ENCODE assay signal across 1 cellular context in the genomic region with DNA sequence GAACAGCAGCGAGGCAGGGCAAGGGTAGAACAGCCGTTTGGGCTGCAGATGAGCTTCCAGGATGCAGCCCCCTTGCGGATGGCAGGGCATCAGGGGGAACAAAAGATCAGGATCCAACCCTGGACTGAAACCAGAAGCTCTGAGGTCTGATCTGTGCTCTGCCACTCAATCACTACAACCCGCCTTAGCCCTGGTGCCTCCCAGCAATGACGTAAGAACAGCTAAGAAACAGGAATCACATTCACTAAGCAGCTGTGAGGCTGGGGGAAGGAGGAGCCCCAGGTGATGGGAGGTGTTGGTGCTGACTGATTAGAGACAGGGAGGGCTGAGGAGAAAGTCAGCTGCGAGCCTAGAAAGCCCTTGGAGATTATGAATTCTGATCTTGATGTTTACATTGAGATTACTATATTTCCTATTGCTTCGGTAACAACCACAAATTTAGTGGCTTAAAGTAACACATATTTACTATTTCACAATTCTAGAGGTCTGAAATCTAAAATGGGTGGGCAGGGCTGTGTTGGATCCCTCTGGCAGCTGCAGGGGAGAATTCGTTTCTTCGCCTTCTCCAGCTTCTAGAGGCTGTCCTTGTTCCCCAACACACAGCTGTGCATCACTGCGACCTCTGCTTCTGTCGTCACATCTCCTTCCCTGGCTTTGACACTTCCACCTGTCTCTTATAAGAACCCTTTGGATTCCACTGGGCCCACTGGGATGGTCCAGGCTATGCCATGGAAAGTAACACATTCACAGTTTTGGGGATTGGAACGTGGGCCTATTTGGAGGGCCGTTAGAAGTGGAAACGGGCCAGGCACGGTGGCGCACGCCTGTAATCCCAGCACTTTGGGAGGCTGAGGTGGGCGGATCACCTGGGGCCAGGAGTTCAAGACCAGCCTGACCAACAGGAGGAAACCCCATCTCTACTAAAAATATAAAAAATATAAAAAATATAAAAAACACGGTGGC.
TF ChIP-seq lines count a peak whose summit lies in the region.

No MANE protein-coding gene starts in this region.

TF ChIP-seq in K562, 482 proteins besides CTCF, POLR2A, EP300 and RAD21 (continued from another document):
- TF ChIP-seq ZNF274 (IDR thresholded peaks at IDR 0.05; ENCODE audit: borderline replicate concordance, low read depth, low read length) (no peak), NBN (IDR thresholded peaks at IDR 0.05; ENCODE audit: low read depth) (no peak), CEBPB (tag; IDR thresholded peaks at IDR 0.05) (peak; percentile 31), FOXP1 (CRISPR knock-in tag; IDR thresholded peaks at IDR 0.05) (no peak), U2AF2 (optimal IDR thresholded peaks at IDR 0.05; ENCODE audit: low read depth, low read length) (no peak), CBFA2T3 (IDR thresholded peaks at IDR 0.05) (peak; percentile 37; the same call in 1 of the 2 replicates), RBM17 (IDR thresholded peaks at IDR 0.05; ENCODE audit: borderline replicate concordance, low read depth, low read length) (no peak), CCNT2 (IDR thresholded peaks at IDR 0.05; ENCODE audit: borderline replicate concordance, extremely low read depth, insufficient read length, low read depth, low read length) (no peak), HNRNPH1 (optimal IDR thresholded peaks at IDR 0.05; ENCODE audit: low read depth, low read length) (no peak), SOX6 (IDR thresholded peaks at IDR 0.05) (no peak), ZNF253 (CRISPR knock-in tag; conservative IDR thresholded peaks at IDR 0.05) (no peak), SUPT5H (IDR thresholded peaks at IDR 0.05) (no peak), TCFL5 (CRISPR knock-in tag; conservative IDR thresholded peaks at IDR 0.05) (no peak), SMARCB1 (IDR thresholded peaks at IDR 0.05; ENCODE audit: insufficient read length, low read depth) (no peak), NR2C2 (CRISPR knock-in tag; IDR thresholded peaks at IDR 0.05) (no peak), NR2C2 (tag; IDR thresholded peaks at IDR 0.05) (no peak), ZNF3 (CRISPR knock-in tag; IDR thresholded peaks at IDR 0.05) (no peak), SMARCA4 (IDR thresholded peaks at IDR 0.05) (no peak), HMG20A (CRISPR knock-in tag; conservative IDR thresholded peaks at IDR 0.05) (no peak), CREM (IDR thresholded peaks at IDR 0.05; ENCODE audit: low read depth) (0 out of 2 replicates have a peak, but pooled peaks have one; percentile 22), ARID2 (IDR thresholded peaks at IDR 0.05) (no peak)
- TF ChIP-seq, protein P1, sequence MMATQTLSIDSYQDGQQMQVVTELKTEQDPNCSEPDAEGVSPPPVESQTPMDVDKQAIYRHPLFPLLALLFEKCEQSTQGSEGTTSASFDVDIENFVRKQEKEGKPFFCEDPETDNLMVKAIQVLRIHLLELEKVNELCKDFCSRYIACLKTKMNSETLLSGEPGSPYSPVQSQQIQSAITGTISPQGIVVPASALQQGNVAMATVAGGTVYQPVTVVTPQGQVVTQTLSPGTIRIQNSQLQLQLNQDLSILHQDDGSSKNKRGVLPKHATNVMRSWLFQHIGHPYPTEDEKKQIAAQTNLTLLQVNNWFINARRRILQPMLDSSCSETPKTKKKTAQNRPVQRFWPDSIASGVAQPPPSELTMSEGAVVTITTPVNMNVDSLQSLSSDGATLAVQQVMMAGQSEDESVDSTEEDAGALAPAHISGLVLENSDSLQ (IDR thresholded peaks at IDR 0.05): peak; percentile 68
- TF ChIP-seq, protein P2, sequence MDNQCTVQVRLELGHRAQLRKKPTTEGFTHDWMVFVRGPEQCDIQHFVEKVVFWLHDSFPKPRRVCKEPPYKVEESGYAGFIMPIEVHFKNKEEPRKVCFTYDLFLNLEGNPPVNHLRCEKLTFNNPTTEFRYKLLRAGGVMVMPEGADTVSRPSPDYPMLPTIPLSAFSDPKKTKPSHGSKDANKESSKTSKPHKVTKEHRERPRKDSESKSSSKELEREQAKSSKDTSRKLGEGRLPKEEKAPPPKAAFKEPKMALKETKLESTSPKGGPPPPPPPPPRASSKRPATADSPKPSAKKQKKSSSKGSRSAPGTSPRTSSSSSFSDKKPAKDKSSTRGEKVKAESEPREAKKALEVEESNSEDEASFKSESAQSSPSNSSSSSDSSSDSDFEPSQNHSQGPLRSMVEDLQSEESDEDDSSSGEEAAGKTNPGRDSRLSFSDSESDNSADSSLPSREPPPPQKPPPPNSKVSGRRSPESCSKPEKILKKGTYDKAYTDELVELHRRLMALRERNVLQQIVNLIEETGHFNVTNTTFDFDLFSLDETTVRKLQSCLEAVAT (IDR thresholded peaks at IDR 0.05): no peak
- TF ChIP-seq, protein P3, sequence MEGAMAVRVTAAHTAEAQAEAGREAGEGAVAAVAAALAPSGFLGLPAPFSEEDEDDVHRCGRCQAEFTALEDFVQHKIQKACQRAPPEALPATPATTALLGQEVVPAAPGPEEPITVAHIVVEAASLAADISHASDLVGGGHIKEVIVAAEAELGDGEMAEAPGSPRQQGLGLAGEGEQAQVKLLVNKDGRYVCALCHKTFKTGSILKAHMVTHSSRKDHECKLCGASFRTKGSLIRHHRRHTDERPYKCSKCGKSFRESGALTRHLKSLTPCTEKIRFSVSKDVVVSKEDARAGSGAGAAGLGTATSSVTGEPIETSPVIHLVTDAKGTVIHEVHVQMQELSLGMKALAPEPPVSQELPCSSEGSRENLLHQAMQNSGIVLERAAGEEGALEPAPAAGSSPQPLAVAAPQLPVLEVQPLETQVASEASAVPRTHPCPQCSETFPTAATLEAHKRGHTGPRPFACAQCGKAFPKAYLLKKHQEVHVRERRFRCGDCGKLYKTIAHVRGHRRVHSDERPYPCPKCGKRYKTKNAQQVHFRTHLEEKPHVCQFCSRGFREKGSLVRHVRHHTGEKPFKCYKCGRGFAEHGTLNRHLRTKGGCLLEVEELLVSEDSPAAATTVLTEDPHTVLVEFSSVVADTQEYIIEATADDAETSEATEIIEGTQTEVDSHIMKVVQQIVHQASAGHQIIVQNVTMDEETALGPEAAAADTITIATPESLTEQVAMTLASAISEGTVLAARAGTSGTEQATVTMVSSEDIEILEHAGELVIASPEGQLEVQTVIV (CRISPR knock-in tag; IDR thresholded peaks at IDR 0.05; ENCODE audit: borderline replicate concordance): no peak
- TF ChIP-seq, protein P4, sequence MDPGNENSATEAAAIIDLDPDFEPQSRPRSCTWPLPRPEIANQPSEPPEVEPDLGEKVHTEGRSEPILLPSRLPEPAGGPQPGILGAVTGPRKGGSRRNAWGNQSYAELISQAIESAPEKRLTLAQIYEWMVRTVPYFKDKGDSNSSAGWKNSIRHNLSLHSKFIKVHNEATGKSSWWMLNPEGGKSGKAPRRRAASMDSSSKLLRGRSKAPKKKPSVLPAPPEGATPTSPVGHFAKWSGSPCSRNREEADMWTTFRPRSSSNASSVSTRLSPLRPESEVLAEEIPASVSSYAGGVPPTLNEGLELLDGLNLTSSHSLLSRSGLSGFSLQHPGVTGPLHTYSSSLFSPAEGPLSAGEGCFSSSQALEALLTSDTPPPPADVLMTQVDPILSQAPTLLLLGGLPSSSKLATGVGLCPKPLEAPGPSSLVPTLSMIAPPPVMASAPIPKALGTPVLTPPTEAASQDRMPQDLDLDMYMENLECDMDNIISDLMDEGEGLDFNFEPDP (CRISPR knock-in tag; IDR thresholded peaks at IDR 0.05): no peak
- TF ChIP-seq, protein P5, sequence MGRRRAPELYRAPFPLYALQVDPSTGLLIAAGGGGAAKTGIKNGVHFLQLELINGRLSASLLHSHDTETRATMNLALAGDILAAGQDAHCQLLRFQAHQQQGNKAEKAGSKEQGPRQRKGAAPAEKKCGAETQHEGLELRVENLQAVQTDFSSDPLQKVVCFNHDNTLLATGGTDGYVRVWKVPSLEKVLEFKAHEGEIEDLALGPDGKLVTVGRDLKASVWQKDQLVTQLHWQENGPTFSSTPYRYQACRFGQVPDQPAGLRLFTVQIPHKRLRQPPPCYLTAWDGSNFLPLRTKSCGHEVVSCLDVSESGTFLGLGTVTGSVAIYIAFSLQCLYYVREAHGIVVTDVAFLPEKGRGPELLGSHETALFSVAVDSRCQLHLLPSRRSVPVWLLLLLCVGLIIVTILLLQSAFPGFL (CRISPR knock-in tag; IDR thresholded peaks at IDR 0.05): no peak
- TF ChIP-seq, protein P6, sequence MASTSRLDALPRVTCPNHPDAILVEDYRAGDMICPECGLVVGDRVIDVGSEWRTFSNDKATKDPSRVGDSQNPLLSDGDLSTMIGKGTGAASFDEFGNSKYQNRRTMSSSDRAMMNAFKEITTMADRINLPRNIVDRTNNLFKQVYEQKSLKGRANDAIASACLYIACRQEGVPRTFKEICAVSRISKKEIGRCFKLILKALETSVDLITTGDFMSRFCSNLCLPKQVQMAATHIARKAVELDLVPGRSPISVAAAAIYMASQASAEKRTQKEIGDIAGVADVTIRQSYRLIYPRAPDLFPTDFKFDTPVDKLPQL (IDR thresholded peaks at IDR 0.05; ENCODE audit: extremely low read depth, insufficient read length): no peak
- TF ChIP-seq, protein P7, sequence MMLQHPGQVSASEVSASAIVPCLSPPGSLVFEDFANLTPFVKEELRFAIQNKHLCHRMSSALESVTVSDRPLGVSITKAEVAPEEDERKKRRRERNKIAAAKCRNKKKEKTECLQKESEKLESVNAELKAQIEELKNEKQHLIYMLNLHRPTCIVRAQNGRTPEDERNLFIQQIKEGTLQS (IDR thresholded peaks at IDR 0.05): peak; percentile 46; the same call in 1 of the 2 replicates
- TF ChIP-seq, protein P7 (CRISPR knock-in tag; conservative IDR thresholded peaks at IDR 0.05): no peak
- TF ChIP-seq, protein P8, sequence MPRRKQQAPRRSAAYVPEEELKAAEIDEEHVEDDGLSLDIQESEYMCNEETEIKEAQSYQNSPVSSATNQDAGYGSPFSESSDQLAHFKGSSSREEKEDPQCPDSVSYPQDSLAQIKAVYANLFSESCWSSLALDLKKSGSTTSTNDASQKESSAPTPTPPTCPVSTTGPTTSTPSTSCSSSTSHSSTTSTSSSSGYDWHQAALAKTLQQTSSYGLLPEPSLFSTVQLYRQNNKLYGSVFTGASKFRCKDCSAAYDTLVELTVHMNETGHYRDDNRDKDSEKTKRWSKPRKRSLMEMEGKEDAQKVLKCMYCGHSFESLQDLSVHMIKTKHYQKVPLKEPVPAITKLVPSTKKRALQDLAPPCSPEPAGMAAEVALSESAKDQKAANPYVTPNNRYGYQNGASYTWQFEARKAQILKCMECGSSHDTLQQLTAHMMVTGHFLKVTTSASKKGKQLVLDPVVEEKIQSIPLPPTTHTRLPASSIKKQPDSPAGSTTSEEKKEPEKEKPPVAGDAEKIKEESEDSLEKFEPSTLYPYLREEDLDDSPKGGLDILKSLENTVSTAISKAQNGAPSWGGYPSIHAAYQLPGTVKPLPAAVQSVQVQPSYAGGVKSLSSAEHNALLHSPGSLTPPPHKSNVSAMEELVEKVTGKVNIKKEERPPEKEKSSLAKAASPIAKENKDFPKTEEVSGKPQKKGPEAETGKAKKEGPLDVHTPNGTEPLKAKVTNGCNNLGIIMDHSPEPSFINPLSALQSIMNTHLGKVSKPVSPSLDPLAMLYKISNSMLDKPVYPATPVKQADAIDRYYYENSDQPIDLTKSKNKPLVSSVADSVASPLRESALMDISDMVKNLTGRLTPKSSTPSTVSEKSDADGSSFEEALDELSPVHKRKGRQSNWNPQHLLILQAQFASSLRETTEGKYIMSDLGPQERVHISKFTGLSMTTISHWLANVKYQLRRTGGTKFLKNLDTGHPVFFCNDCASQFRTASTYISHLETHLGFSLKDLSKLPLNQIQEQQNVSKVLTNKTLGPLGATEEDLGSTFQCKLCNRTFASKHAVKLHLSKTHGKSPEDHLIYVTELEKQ (CRISPR knock-in tag; IDR thresholded peaks at IDR 0.05): no peak
- TF ChIP-seq, protein P9, sequence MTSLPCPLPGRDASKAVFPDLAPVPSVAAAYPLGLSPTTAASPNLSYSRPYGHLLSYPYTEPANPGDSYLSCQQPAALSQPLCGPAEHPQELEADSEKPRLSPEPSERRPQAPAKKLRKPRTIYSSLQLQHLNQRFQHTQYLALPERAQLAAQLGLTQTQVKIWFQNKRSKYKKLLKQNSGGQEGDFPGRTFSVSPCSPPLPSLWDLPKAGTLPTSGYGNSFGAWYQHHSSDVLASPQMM (CRISPR knock-in tag; IDR thresholded peaks at IDR 0.05): no peak
